In genomic region chr11:117458275-117459120, GRCh38 we compare ENCODE assay signal across 12 cellular contexts.
DNase-seq lines count a peak whose midpoint lies in the region; ATAC-seq and TF ChIP-seq lines count a peak whose summit lies in the region.
"Had no signal": no experiment of that assay in that cellular context is flagged by ENCODE, and none has a peak within 500 bp of the region (broad histone marks: within the 10 kb centered on the region; RNA-seq: fewer than 3 reads in every experiment).

No MANE protein-coding gene starts in this region.

- TF ChIP-seq CTCF in RWPE1 (conservative IDR thresholded peaks at IDR 0.05; ENCODE audit: low read depth) (no peak), left lung (IDR thresholded peaks at IDR 0.05) (no peak), lower leg skin (IDR thresholded peaks at IDR 0.05) (no peak)

- no peaks in the 10 kb centered on the region for H3K36me3 ChIP-seq in left lung
- H3K36me3 ChIP-seq: tibial nerve had no signal

- no peaks in the 10 kb centered on the region for H3K4me1 ChIP-seq in left lung
- H3K4me1 ChIP-seq: tibial nerve had no signal

- CTCF ChIA-PET in RWPE1 (lab: Yijun Ruan, JAX), result no interaction called here

- peaks cover 0 to 6% of the 10 kb centered on the region in 2 donors for H3K9me3 ChIP-seq in left lung

- in situ Hi-C loops in G401 (cut with HindIII; ENCODE audit: low sequenced_read_pairs), result no loop called here

- ATAC-seq in GM21529 (IDR thresholded peaks at IDR 0.05; ENCODE audit: unreplicated experiment) (peak; percentile 55), left lung (peak; percentile 14), HG03108 (IDR thresholded peaks at IDR 0.05; ENCODE audit: unreplicated experiment) (no peak)
- ATAC-seq: SK-N-SH treated with all-trans-retinoic acid at 6 μM for 48 hours had no signal

- DNase-seq in G401 (ENCODE audit: low spot score), result peak; percentile 51
- DNase-seq in RWPE1 (ENCODE audit: low spot score), result peak; percentile 69
- no peak for DNase-seq in left lung
- DNase-seq in lower leg skin (ENCODE audit: low spot score in 2 of 2), result no peak
- DNase-seq in SIG-M5 (lab: John Stamatoyannopoulos, UW), result no peak
- DNase-seq in NCI-H1694 (lab: John Stamatoyannopoulos, UW), result no peak

- POLR2A ChIA-PET in RWPE1 (lab: Yijun Ruan, JAX; ENCODE audit: low non-redundant PET), result no interaction called here

- H3K27ac ChIP-seq in RWPE1, result no peak overlapping the region
- H3K27ac ChIP-seq in left lung, result no peak overlapping the region
- H3K27ac ChIP-seq: tibial nerve had no signal

- no peaks in the 10 kb centered on the region for H3K27me3 ChIP-seq in left lung
- H3K27me3 ChIP-seq: tibial nerve had no signal

- H3K4me3 ChIP-seq in left lung (no peak overlapping the region), lower leg skin (ENCODE audit: low read depth, poor library complexity, severe bottlenecking) (no peak overlapping the region)
- H3K4me3 ChIP-seq: GM23338, skin epidermis, tibial nerve had no signal

- 77 to 80% methylated on average over 18 to 22 of the region's 22 CpGs for WGBS in lower leg skin, 2 donors

- intact Hi-C loops in left lung (cut with DNase I), result no loop called here
- intact Hi-C loops in lower leg skin (cut with DNase I; ENCODE audit: low total_unique reads), result no loop called here

- no peak for TF ChIP-seq POLR2A in lower leg skin (IDR thresholded peaks at IDR 0.05)

Comparison
In these comparisons a context has a peak if more than half of its experiments do, and no peak if none do; other contexts are left out.
1. DNase-seq: peak in G401 (single experiment) and RWPE1 (single experiment); none in left lung (0 of 2), lower leg skin (0 of 2), SIG-M5 (single experiment) and NCI-H1694 (single experiment).